ENCODE assay signal across 23 cellular contexts in the genomic region with DNA sequence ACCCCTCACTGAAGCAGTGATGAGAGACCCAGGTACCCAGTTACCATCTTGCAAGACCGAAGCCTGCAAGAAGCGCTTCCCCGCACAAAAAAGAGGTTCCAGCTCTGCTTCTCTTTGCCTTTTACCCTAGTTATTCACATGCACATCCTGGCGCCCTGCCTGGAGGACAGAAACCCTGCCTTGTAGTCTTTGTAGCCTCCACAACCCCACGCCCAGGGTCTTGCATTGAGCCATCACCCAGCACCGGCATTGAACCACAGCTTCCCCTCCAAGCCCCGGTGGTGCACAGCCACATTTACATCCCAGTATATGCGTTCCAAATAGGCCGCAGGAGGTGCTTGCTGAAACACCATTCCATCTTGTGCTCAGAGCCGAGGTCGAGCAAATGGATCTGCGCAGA.
"Had no signal": no experiment of that assay in that cellular context is flagged by ENCODE, and none has a peak within 500 bp of the region (broad histone marks: within the 10 kb centered on the region; RNA-seq: fewer than 3 reads in every experiment).

No MANE protein-coding gene starts in this region.

- H3K36me3 ChIP-seq: breast epithelium, Peyer's patch had no signal

- H3K9me3 ChIP-seq: breast epithelium, Peyer's patch had no signal

- DNase-seq: activated CD4-positive, alpha-beta memory T cell treated with anti-CD3 and anti-CD28 coated beads for 36 hours; activated CD4-positive, alpha-beta T cell treated with anti-CD3 and anti-CD28 coated beads, Interleukin-2, amount 10 ng/mL, durations not matched to agents 7 days and 5 days; activated CD4-positive, CD25-positive, alpha-beta regulatory T cell; activated CD8-positive, alpha-beta memory T cell treated with anti-CD3 and anti-CD28 coated beads for 24 hours; activated naive CD4-positive, alpha-beta T cell treated with anti-CD3 and anti-CD28 coated beads, Interleukin-2, amount 50 U/mL, for 16 hours; activated naive CD8-positive, alpha-beta T cell treated with anti-CD3 and anti-CD28 coated beads, Interleukin-2, amount 10 ng/mL, durations not matched to agents 7 days and 5 days; activated T-cell treated with anti-CD3 and anti-CD28 coated beads, Interleukin-2, amount 50 U/mL, for 48 hours; central memory CD4-positive, alpha-beta T cell; MM.1S; NCI-H1092; NCI-H1694; NCI-H2029 treated with DMSO at 0.1 percent for 48 hours; NCI-H345; NCI-H510A; NCI-H526 treated with DMSO at 0.1 percent for 48 hours; NCI-H82; SHP77 treated with DMSO at 0.1 percent for 48 hours; T-helper 17 cell; T-helper 9 cell had no signal

- H3K27ac ChIP-seq: breast epithelium, Peyer's patch, RWPE1 had no signal

- H3K4me3 ChIP-seq: breast epithelium, Peyer's patch had no signal

- FAIRE-seq: TTC549 had no signal

- H3K4me1 ChIP-seq: breast epithelium, Peyer's patch had no signal
